ENCODE assay signal across 10 cellular contexts in genomic region chr1:32627596-32628162, GRCh38. TPM values are rescaled to one million over a fixed set of nuclear protein-coding genes. Genes with fewer than 3 reads are reported as not detected.
DNase-seq lines count a peak whose midpoint lies in the region; ATAC-seq lines count a peak whose summit lies in the region.
"Had no signal": no experiment of that assay in that cellular context is flagged by ENCODE, and none has a peak within 500 bp of the region (broad histone marks: within the 10 kb centered on the region; RNA-seq: fewer than 3 reads in every experiment).

No MANE protein-coding gene starts in this region.

- no peaks in the 10 kb centered on the region for H3K9me3 Mint-ChIP-seq in T-helper 2 cell treated with Interferon-gamma antibody and Interleukin-4, amounts not matched to agents 5 μg/mL and 100 μg/mL, for 36 hours
- peaks cover 0 to 11% of the 10 kb centered on the region in 2 donors for H3K9me3 Mint-ChIP-seq in stimulated activated naive CD8-positive, alpha-beta T cell treated with anti-CD3 and anti-CD28 coated beads, Interleukin-15, amount 100 ng/mL, for 72 hours

- H3K4me3 Mint-ChIP-seq in T-helper 2 cell treated with Interferon-gamma antibody and Interleukin-4, amounts not matched to agents 5 μg/mL and 100 μg/mL, for 36 hours = peak overlapping the region; percentile 66
- H3K4me3 Mint-ChIP-seq in stimulated activated naive CD8-positive, alpha-beta T cell treated with anti-CD3 and anti-CD28 coated beads, Interleukin-15, amount 100 ng/mL, for 72 hours = peak overlapping the region; percentile 45 to 66

- DNase-seq in activated gamma-delta T cell treated with Interleukin-2 at 50 U/mL for 16 hours = peak; percentile 9
- no peak for DNase-seq in activated gamma-delta T cell (lab: John Stamatoyannopoulos, UW)
- DNase-seq in T-helper 2 cell treated with Interferon-gamma antibody and Interleukin-4, amounts not matched to agents 5 μg/mL and 100 μg/mL, for 36 hours (ENCODE audit: low spot score) = no peak
- no peak for DNase-seq in stimulated activated naive CD8-positive, alpha-beta T cell treated with anti-CD3 and anti-CD28 coated beads, Interleukin-15, amount 100 ng/mL, for 72 hours
- no peak for DNase-seq in LoVo (ENCODE audit: low spot score)
- no peak for DNase-seq in left cardiac atrium
- DNase-seq: AML-193, NCI-H2107 had no signal

- H3K4me1 Mint-ChIP-seq in T-helper 2 cell treated with Interferon-gamma antibody and Interleukin-4, amounts not matched to agents 5 μg/mL and 100 μg/mL, for 36 hours (ENCODE audit: low read depth) = peaks cover 27% of the 10 kb centered on the region
- H3K4me1 Mint-ChIP-seq in stimulated activated naive CD8-positive, alpha-beta T cell treated with anti-CD3 and anti-CD28 coated beads, Interleukin-15, amount 100 ng/mL, for 72 hours = peaks cover 36% of the 10 kb centered on the region

- intact Hi-C loops in left cardiac atrium (cut with DNase I) = loop anchor here in 1 of 2 donors (10.0 kb wide), 1 partner anchor 173 kb away; no protein-coding TSS in a partner anchor

- peak overlapping the region; percentile 89 for H3K27ac Mint-ChIP-seq in T-helper 2 cell treated with Interferon-gamma antibody and Interleukin-4, amounts not matched to agents 5 μg/mL and 100 μg/mL, for 36 hours
- H3K27ac Mint-ChIP-seq in stimulated activated naive CD8-positive, alpha-beta T cell treated with anti-CD3 and anti-CD28 coated beads, Interleukin-15, amount 100 ng/mL, for 72 hours = peak overlapping the region; percentile 88 to 92

- peaks cover 30% of the 10 kb centered on the region for H3K36me3 Mint-ChIP-seq in T-helper 2 cell treated with Interferon-gamma antibody and Interleukin-4, amounts not matched to agents 5 μg/mL and 100 μg/mL, for 36 hours (ENCODE audit: low read depth)

- H3K27me3 Mint-ChIP-seq in T-helper 2 cell treated with Interferon-gamma antibody and Interleukin-4, amounts not matched to agents 5 μg/mL and 100 μg/mL, for 36 hours (ENCODE audit: low read depth) = no peaks in the 10 kb centered on the region
- no peaks in the 10 kb centered on the region for H3K27me3 Mint-ChIP-seq in stimulated activated naive CD8-positive, alpha-beta T cell treated with anti-CD3 and anti-CD28 coated beads, Interleukin-15, amount 100 ng/mL, for 72 hours

- ATAC-seq in HG02798 (IDR thresholded peaks at IDR 0.05; ENCODE audit: poor library complexity, unreplicated experiment) = peak; percentile 77
- ATAC-seq in stimulated activated naive CD8-positive, alpha-beta T cell treated with anti-CD3 and anti-CD28 coated beads, Interleukin-15, amount 100 ng/mL, for 72 hours = peak; percentile 71
- no peak for ATAC-seq in GM19035 (IDR thresholded peaks at IDR 0.05; ENCODE audit: unreplicated experiment)
- ATAC-seq in left cardiac atrium = no peak

RNA-seq across cellular contexts. Expression of gene ZBTB8OS, which starts 22.7 kb away (rescaled TPM):
- total RNA-seq in left cardiac atrium = 10 to 100 TPM; 26.2 to 32.7 TPM

RNA-seq across cellular contexts. Expression of gene RBBP4, which starts 23.3 kb away (rescaled TPM):
- total RNA-seq in left cardiac atrium = 100 to 1,000 TPM in 1 of 2 donors, 10 to 100 TPM in 1; 95.8 to 108 TPM

Comparison
In these comparisons a context has a peak if more than half of its experiments do, and no peak if none do; other contexts are left out.
1. ATAC-seq: peak in HG02798 (single experiment) and stimulated activated naive CD8-positive, alpha-beta T cell treated with anti-CD3 and anti-CD28 coated beads, Interleukin-15, amount 100 ng/mL, for 72 hours (single experiment); none in GM19035 (single experiment) and left cardiac atrium (0 of 2).